In the genomic region with DNA sequence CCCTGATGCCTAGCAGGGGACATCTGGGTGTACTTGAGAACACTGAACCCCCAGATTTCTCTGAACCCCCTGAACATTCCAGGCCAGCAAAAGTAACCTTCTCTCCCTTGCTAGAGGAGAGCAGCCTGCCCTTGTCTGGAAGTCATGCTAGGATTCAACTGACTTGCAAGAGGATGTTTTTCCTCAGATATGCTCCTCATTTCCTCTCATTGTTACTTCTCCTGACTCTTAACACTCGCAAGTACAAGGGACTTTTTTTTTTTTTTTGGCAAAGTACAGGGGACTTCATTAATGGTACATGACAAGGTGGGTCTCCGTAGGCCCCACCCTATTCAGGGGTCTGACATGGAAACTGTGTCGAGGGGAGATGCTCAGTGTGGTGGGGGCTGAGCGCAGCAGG, we compare ENCODE assay signal across 27 cellular contexts. TPM values are rescaled to one million over a fixed set of nuclear protein-coding genes. Genes with fewer than 3 reads are reported as not detected.
"Had no signal": no experiment of that assay in that cellular context is flagged by ENCODE, and none has a peak within 500 bp of the region (broad histone marks: within the 10 kb centered on the region; RNA-seq: fewer than 3 reads in every experiment).

No MANE protein-coding gene starts in this region.

- H3K27ac ChIP-seq: brain microvascular endothelial cell, epithelial cell of prostate, ovary, thyroid gland, vagina had no signal

- FAIRE-seq: astrocyte had no signal

- H3K36me3 ChIP-seq: brain microvascular endothelial cell, esophagus squamous epithelium, gastrocnemius medialis, ovary, thyroid gland, upper lobe of left lung, vagina had no signal

- DNase-seq: activated B cell treated with CpG ODN at 0.5 μM for 24 hours; activated CD4-positive, alpha-beta T cell treated with anti-CD3 and anti-CD28 coated beads, Interleukin-2, amount 50 U/mL, for 1 hour; activated CD8-positive, alpha-beta T cell treated with anti-CD3 and anti-CD28 coated beads for 36 hours; activated gamma-delta T cell treated with Interleukin-2 at 50 U/mL for 16 hours; activated naive CD4-positive, alpha-beta T cell treated with anti-CD3 and anti-CD28 coated beads, Interleukin-2, amount 50 U/mL, for 16 hours; activated T-cell treated with anti-CD3 and anti-CD28 coated beads, Interleukin-2, amount 50 U/mL, for 4 hours; amniotic stem cell; brain microvascular endothelial cell; central memory CD4-positive, alpha-beta T cell; endodermal cell; esophagus squamous epithelium; gastrocnemius medialis; hypothalamus; immature natural killer cell; naive B cell; nephron progenitor cell; ovary; stimulated activated CD4-positive, alpha-beta T cell treated with anti-CD3 and anti-CD28 coated beads, Interleukin-2, amount 100 ng/mL, for 48 hours; stimulated activated naive CD8-positive, alpha-beta T cell treated with anti-CD3 and anti-CD28 coated beads, Interleukin-15, amount 100 ng/mL, for 72 hours; T-helper 1 cell; thyroid gland; upper lobe of left lung had no signal

- H3K9me3 ChIP-seq: esophagus squamous epithelium, gastrocnemius medialis, ovary, thyroid gland, upper lobe of left lung, vagina had no signal

- H3K4me1 ChIP-seq: gastrocnemius medialis, thyroid gland, upper lobe of left lung, vagina had no signal

- H3K4me3 ChIP-seq: esophagus squamous epithelium, gastrocnemius medialis, ovary, thyroid gland, upper lobe of left lung, vagina had no signal

- H3K27me3 ChIP-seq: brain microvascular endothelial cell, esophagus squamous epithelium, gastrocnemius medialis, ovary, thyroid gland, upper lobe of left lung, vagina had no signal

- ATAC-seq: activated CD8-positive, alpha-beta T cell treated with anti-CD3 and anti-CD28 coated beads for 36 hours; activated T-cell treated with anti-CD3 and anti-CD28 coated beads, Interleukin-2, amount 50 U/mL, for 4 hours; activated T-helper 17 cell treated with anti-CD3 and anti-CD28 coated beads, Interleukin-2, amount 50 U/mL, for 72 hours; gastrocnemius medialis; left lobe of liver; stimulated activated naive CD8-positive, alpha-beta T cell treated with anti-CD3 and anti-CD28 coated beads, Interleukin-15, amount 100 ng/mL, for 72 hours had no signal

RNA-seq across cellular contexts. Expression of a gene that starts 6.3 kb away (rescaled TPM):
- total RNA-seq: activated B cell treated with CpG ODN at 0.5 μM for 24 hours; activated CD8-positive, alpha-beta T cell treated with anti-CD3 and anti-CD28 coated beads for 36 hours; activated T-cell treated with anti-CD3 and anti-CD28 coated beads, Interleukin-2, amount 50 U/mL, for 4 hours; activated T-helper 17 cell treated with anti-CD3 and anti-CD28 coated beads, Interleukin-2, amount 50 U/mL, for 72 hours; thyroid gland; vagina had no signal
- polyA plus RNA-seq: immature natural killer cell had no signal
